28 cellular contexts compared by ENCODE assay signal in the genomic region with DNA sequence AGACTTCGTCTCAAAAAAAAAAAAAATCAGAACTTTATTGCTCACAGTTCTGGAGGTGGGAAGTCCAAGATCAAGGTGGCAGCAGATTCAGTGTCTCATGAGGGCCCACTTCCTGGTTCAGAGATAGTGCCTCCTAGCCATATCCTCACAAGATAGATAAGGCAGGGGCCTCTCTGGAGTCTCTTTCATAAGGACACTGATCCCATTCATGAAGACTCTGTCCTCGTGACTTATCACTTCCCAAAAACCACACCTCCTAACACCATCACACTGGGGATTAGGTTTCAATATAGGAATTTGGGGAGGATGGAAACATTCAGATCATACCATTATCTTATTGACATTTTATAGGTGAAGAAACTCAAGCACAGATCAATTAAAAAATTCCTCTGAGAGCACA.
"Had no signal": no experiment of that assay in that cellular context is flagged by ENCODE, and none has a peak within 500 bp of the region (broad histone marks: within the 10 kb centered on the region; RNA-seq: fewer than 3 reads in every experiment).

No MANE protein-coding gene starts in this region.

- H3K9me3 ChIP-seq: ovary, psoas muscle, right lobe of liver, thoracic aorta, thyroid gland, tibial nerve, upper lobe of right lung, uterus had no signal

- H3K79me2 ChIP-seq: parathyroid adenoma had no signal

- H3K4me3 Mint-ChIP-seq: natural killer cell; nephron; neural progenitor cell; stimulated activated effector memory CD8-positive, alpha-beta T cell treated with anti-CD3 and anti-CD28 coated beads, Interleukin-12 subunit alpha, Interleukin-12 subunit beta, amount 100 ng/mL, for 72 hours; stimulated activated naive B cell treated with anti-CD40 and anti-IgM and Interleukin-4, amounts not matched to agents 10 μg/mL and 1 μg/mL and 100 μg/mL, for 72 hours; stimulated activated naive CD8-positive, alpha-beta T cell treated with anti-CD3 and anti-CD28 coated beads, Interleukin-15, Interleukin-2, amounts not matched to agents 100 ng/mL and 50 ng/mL, for 24 hours; type B pancreatic cell had no signal

- H3K27me3 Mint-ChIP-seq: stimulated activated naive CD8-positive, alpha-beta T cell treated with anti-CD3 and anti-CD28 coated beads, Interleukin-15, Interleukin-2, amounts not matched to agents 100 ng/mL and 50 ng/mL, for 24 hours had no signal

- DNase-seq: natural killer cell; occipital lobe; ovary; posterior cingulate gyrus; psoas muscle; right cardiac atrium; right lobe of liver; sigmoid colon; small intestine; stimulated activated CD4-positive, alpha-beta T cell treated with anti-CD3 and anti-CD28 coated beads, Interleukin-15, amount 100 ng/mL, for 24 hours; stimulated activated CD4-positive, alpha-beta T cell treated with anti-CD3 and anti-CD28 coated beads, Interleukin-2, amount 100 ng/mL, for 24 hours; stimulated activated CD4-positive, alpha-beta T cell treated with anti-CD3 and anti-CD28 coated beads, Interleukin-2, amount 100 ng/mL, for 48 hours; stimulated activated CD4-positive, alpha-beta T cell treated with anti-CD3 and anti-CD28 coated beads, Interleukin-4, amount 100 ng/mL, for 24 hours; stimulated activated naive B cell treated with anti-CD40 and anti-IgM and Interleukin-4, amounts not matched to agents 10 μg/mL and 1 μg/mL and 100 μg/mL, for 72 hours; stimulated activated naive CD4-positive, alpha-beta T cell treated with Interleukin-2 at 50 U/mL for 16 hours; stomach; upper lobe of right lung; uterus had no signal

- H3K4me1 ChIP-seq: neural progenitor cell, parathyroid adenoma, psoas muscle, right lobe of liver, sigmoid colon, stomach, tibial nerve, upper lobe of right lung, uterus had no signal

- H3K9ac ChIP-seq: neural progenitor cell, parathyroid adenoma had no signal

- H3K27me3 ChIP-seq: neural progenitor cell, ovary, right lobe of liver, sigmoid colon, thyroid gland, tibial nerve, upper lobe of right lung, uterus had no signal

- H3K27ac ChIP-seq: neural progenitor cell, ovary, parathyroid adenoma, psoas muscle, right lobe of liver, sigmoid colon, stomach, thoracic aorta, thyroid gland, tibial nerve, upper lobe of right lung, uterus had no signal

- H3K4me2 ChIP-seq: neural progenitor cell had no signal

- H3K36me3 Mint-ChIP-seq: natural killer cell; neural progenitor cell; stimulated activated effector memory CD8-positive, alpha-beta T cell treated with anti-CD3 and anti-CD28 coated beads, Interleukin-12 subunit alpha, Interleukin-12 subunit beta, amount 100 ng/mL, for 72 hours; stimulated activated naive B cell treated with anti-CD40 and anti-IgM and Interleukin-4, amounts not matched to agents 10 μg/mL and 1 μg/mL and 100 μg/mL, for 72 hours; type B pancreatic cell had no signal

- ATAC-seq: natural killer cell; psoas muscle; right cardiac atrium; right lobe of liver; stimulated activated effector memory CD8-positive, alpha-beta T cell treated with anti-CD3 and anti-CD28 coated beads, Interleukin-12 subunit alpha, Interleukin-12 subunit beta, amount 100 ng/mL, for 72 hours; stimulated activated naive B cell treated with anti-CD40 and anti-IgM and Interleukin-4, amounts not matched to agents 10 μg/mL and 1 μg/mL and 100 μg/mL, for 72 hours; upper lobe of right lung had no signal

- H3K27ac Mint-ChIP-seq: natural killer cell; nephron; neural progenitor cell; progenitor cell of endocrine pancreas; stimulated activated effector memory CD8-positive, alpha-beta T cell treated with anti-CD3 and anti-CD28 coated beads, Interleukin-12 subunit alpha, Interleukin-12 subunit beta, amount 100 ng/mL, for 72 hours; stimulated activated naive B cell treated with anti-CD40 and anti-IgM and Interleukin-4, amounts not matched to agents 10 μg/mL and 1 μg/mL and 100 μg/mL, for 72 hours; stimulated activated naive CD8-positive, alpha-beta T cell treated with anti-CD3 and anti-CD28 coated beads, Interleukin-15, Interleukin-2, amounts not matched to agents 100 ng/mL and 50 ng/mL, for 24 hours; type B pancreatic cell had no signal

- H3K9me3 Mint-ChIP-seq: natural killer cell; stimulated activated effector memory CD8-positive, alpha-beta T cell treated with anti-CD3 and anti-CD28 coated beads, Interleukin-12 subunit alpha, Interleukin-12 subunit beta, amount 100 ng/mL, for 72 hours; stimulated activated naive CD8-positive, alpha-beta T cell treated with anti-CD3 and anti-CD28 coated beads, Interleukin-15, Interleukin-2, amounts not matched to agents 100 ng/mL and 50 ng/mL, for 24 hours; type B pancreatic cell had no signal

- H3K4me3 ChIP-seq: neural progenitor cell, ovary, psoas muscle, right lobe of liver, sigmoid colon, stomach, thoracic aorta, thyroid gland, tibial nerve, upper lobe of right lung, uterus had no signal

- H3K36me3 ChIP-seq: neural progenitor cell, ovary, right lobe of liver, sigmoid colon, stomach, thoracic aorta, thyroid gland, tibial nerve, upper lobe of right lung, uterus had no signal

- H3K4me1 Mint-ChIP-seq: nephron; neural progenitor cell; stimulated activated naive B cell treated with anti-CD40 and anti-IgM and Interleukin-4, amounts not matched to agents 10 μg/mL and 1 μg/mL and 100 μg/mL, for 72 hours had no signal
